ENCODE assay signal across 1 cellular context in the genomic region with DNA sequence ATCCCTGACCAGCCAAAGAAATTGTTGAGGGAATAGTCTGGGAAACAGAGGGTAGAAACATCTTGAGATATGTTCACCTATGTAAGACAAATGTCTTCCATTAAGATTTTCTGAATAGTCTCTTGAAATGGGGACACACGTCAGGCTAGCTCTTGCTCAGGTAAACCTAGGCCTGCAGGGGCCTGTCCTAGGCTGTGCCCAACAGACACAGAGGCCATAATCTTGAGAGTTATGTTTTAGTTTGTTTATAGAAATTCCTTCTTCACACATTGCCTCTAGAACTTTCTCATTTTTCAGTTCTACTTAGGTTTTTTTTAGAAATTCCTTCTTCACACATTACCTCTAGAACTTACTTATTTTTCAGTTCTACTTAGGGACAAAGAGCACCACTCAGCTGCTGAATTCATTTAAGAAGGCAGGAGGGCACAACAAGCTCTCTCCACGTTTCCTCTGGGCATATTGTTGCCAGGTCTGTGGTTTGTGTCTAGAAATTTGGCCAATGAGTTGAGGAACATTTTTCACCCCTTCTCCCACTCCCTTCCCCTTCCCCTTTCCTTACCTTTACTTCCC.
TF ChIP-seq lines count a peak whose summit lies in the region.

No MANE protein-coding gene starts in this region.

TF ChIP-seq in GM23338, 12 proteins besides CTCF, POLR2A, EP300 and RAD21 (continued from another document):
- TF ChIP-seq, protein P1, sequence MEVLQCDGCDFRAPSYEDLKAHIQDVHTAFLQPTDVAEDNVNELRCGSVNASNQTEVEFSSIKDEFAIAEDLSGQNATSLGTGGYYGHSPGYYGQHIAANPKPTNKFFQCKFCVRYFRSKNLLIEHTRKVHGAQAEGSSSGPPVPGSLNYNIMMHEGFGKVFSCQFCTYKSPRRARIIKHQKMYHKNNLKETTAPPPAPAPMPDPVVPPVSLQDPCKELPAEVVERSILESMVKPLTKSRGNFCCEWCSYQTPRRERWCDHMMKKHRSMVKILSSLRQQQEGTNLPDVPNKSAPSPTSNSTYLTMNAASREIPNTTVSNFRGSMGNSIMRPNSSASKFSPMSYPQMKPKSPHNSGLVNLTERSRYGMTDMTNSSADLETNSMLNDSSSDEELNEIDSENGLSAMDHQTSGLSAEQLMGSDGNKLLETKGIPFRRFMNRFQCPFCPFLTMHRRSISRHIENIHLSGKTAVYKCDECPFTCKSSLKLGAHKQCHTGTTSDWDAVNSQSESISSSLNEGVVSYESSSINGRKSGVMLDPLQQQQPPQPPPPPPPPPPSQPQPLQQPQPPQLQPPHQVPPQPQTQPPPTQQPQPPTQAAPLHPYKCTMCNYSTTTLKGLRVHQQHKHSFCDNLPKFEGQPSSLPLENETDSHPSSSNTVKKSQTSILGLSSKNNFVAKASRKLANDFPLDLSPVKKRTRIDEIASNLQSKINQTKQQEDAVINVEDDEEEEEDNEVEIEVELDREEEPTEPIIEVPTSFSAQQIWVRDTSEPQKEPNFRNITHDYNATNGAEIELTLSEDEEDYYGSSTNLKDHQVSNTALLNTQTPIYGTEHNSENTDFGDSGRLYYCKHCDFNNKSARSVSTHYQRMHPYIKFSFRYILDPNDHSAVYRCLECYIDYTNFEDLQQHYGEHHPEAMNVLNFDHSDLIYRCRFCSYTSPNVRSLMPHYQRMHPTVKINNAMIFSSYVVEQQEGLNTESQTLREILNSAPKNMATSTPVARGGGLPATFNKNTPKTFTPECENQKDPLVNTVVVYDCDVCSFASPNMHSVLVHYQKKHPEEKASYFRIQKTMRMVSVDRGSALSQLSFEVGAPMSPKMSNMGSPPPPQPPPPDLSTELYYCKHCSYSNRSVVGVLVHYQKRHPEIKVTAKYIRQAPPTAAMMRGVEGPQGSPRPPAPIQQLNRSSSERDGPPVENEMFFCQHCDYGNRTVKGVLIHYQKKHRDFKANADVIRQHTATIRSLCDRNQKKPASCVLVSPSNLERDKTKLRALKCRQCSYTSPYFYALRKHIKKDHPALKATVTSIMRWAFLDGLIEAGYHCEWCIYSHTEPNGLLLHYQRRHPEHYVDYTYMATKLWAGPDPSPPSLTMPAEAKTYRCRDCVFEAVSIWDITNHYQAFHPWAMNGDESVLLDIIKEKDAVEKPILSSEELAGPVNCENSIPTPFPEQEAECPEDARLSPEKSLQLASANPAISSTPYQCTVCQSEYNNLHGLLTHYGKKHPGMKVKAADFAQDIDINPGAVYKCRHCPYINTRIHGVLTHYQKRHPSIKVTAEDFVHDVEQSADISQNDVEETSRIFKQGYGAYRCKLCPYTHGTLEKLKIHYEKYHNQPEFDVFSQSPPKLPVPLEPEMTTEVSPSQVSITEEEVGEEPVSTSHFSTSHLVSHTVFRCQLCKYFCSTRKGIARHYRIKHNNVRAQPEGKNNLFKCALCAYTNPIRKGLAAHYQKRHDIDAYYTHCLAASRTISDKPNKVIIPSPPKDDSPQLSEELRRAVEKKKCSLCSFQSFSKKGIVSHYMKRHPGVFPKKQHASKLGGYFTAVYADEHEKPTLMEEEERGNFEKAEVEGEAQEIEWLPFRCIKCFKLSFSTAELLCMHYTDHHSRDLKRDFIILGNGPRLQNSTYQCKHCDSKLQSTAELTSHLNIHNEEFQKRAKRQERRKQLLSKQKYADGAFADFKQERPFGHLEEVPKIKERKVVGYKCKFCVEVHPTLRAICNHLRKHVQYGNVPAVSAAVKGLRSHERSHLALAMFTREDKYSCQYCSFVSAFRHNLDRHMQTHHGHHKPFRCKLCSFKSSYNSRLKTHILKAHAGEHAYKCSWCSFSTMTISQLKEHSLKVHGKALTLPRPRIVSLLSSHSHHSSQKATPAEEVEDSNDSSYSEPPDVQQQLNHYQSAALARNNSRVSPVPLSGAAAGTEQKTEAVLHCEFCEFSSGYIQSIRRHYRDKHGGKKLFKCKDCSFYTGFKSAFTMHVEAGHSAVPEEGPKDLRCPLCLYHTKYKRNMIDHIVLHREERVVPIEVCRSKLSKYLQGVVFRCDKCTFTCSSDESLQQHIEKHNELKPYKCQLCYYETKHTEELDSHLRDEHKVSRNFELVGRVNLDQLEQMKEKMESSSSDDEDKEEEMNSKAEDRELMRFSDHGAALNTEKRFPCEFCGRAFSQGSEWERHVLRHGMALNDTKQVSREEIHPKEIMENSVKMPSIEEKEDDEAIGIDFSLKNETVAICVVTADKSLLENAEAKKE (CRISPR knock-in tag; IDR thresholded peaks at IDR 0.05) = no peak
- no peak for TF ChIP-seq JUNB (IDR thresholded peaks at IDR 0.05; ENCODE audit: unreplicated experiment)
- no peak for TF ChIP-seq STAT1 (IDR thresholded peaks at IDR 0.05; ENCODE audit: unreplicated experiment)
- no peak for TF ChIP-seq ZNF114 (CRISPR knock-in tag; IDR thresholded peaks at IDR 0.05)
- no peak for TF ChIP-seq NANOG (IDR thresholded peaks at IDR 0.05; ENCODE audit: borderline replicate concordance)
- TF ChIP-seq CREB1 (CRISPR knock-in tag; IDR thresholded peaks at IDR 0.05; ENCODE audit: low read depth) = no peak
- TF ChIP-seq ZNF331 (CRISPR knock-in tag; IDR thresholded peaks at IDR 0.05; ENCODE audit: low read depth) = no peak
- TF ChIP-seq EZH2phosphoT487 (IDR thresholded peaks at IDR 0.05; ENCODE audit: unreplicated experiment) = no peak
- no peak for TF ChIP-seq EZH2 (IDR thresholded peaks at IDR 0.05; ENCODE audit: low read depth, unreplicated experiment)
- no peak for TF ChIP-seq POLR2AphosphoS5 (IDR thresholded peaks at IDR 0.05; ENCODE audit: low read depth)
